1 cellular context compared by ENCODE assay signal in the genomic region with DNA sequence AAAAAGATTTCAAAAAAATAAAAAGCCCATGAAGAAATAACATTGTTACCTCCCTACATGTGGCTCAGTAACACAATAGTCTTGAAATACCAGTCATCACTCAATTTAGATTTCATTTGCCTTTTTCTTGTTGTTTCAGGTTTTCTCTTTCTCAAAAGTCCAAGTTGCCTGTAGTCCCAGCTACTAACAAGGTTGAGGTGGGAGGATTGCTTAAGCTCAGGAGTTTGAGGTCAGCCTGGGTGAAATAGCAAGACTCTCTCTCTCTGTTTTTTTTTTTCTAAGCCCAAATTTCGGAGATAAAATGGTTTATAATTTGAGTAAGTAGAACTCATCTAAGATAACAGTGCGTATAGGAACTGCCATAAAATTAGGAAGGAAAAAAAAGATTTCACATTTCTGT.
TF ChIP-seq lines count a peak whose summit lies in the region.

No MANE protein-coding gene starts in this region.

TF ChIP-seq in GM12878, 131 proteins besides CTCF, POLR2A, EP300 and RAD21:
- TF ChIP-seq SMAD1 (IDR thresholded peaks at IDR 0.05; ENCODE audit: low read depth, partially characterized antibody) (no peak), ETV6 (conservative IDR thresholded peaks at IDR 0.05 in 1 of 2, IDR thresholded peaks at IDR 0.05 in 1 of 2; ENCODE audit: borderline replicate concordance in 1 of 2, low read depth in 1 of 2) (no peak)
- TF ChIP-seq, protein P1, sequence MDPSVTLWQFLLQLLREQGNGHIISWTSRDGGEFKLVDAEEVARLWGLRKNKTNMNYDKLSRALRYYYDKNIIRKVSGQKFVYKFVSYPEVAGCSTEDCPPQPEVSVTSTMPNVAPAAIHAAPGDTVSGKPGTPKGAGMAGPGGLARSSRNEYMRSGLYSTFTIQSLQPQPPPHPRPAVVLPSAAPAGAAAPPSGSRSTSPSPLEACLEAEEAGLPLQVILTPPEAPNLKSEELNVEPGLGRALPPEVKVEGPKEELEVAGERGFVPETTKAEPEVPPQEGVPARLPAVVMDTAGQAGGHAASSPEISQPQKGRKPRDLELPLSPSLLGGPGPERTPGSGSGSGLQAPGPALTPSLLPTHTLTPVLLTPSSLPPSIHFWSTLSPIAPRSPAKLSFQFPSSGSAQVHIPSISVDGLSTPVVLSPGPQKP (IDR thresholded peaks at IDR 0.05; ENCODE audit: low read depth, low read length), result no peak
